29 cellular contexts compared by ENCODE assay signal in genomic region chr2:159849160-159849813, GRCh38. TPM values are rescaled to one million over a fixed set of nuclear protein-coding genes. Genes with fewer than 3 reads are reported as not detected.
"Had no signal": no experiment of that assay in that cellular context is flagged by ENCODE, and none has a peak within 500 bp of the region (broad histone marks: within the 10 kb centered on the region; RNA-seq: fewer than 3 reads in every experiment).

No MANE protein-coding gene starts in this region.

- DNase-seq: activated B cell treated with CpG ODN at 0.5 μM for 24 hours; activated CD4-positive, alpha-beta memory T cell treated with anti-CD3 and anti-CD28 coated beads for 36 hours; activated CD4-positive, alpha-beta T cell treated with anti-CD3 and anti-CD28 coated beads for 4 hours; activated CD4-positive, alpha-beta T cell treated with anti-CD3 and anti-CD28 coated beads, Interleukin-2, amount 50 U/mL, for 1 hour; activated CD4-positive, CD25-positive, alpha-beta regulatory T cell treated with anti-CD3 and anti-CD28 coated beads, Interleukin-2, amount 50 U/mL, for 72 hours; activated CD8-positive, alpha-beta memory T cell treated with anti-CD3 and anti-CD28 coated beads, Interleukin-2, amount 50 U/mL, for 4 hours; activated effector memory CD4-positive, alpha-beta T cell treated with Interleukin-2 at 50 U/mL for 16 hours; activated naive CD4-positive, alpha-beta T cell treated with anti-CD3 and anti-CD28 coated beads, Interleukin-2, amount 10 ng/mL, durations not matched to agents 7 days and 5 days; activated naive CD8-positive, alpha-beta T cell treated with anti-CD3 and anti-CD28 coated beads, Interleukin-2, amount 50 U/mL, for 24 hours; activated T-cell treated with anti-CD3 and anti-CD28 coated beads for 4 hours; activated T-cell treated with anti-CD3 and anti-CD28 coated beads, Interleukin-2, amount 50 U/mL, for 48 hours; amniotic stem cell; aorta; brain microvascular endothelial cell; NCI-H1048; NCI-H1105 treated with DMSO at 0.1 percent for 48 hours; NCI-H1436; NCI-H1694; NCI-H1930; NCI-H2081 treated with DMSO at 0.1 percent for 48 hours; NCI-H226; NCI-H446 treated with DMSO at 0.1 percent for 48 hours; NCI-H524; NCI-H69; SHP77; SJCRH30 had no signal

- ATAC-seq: activated naive CD8-positive, alpha-beta T cell treated with anti-CD3 and anti-CD28 coated beads, Interleukin-2, amount 50 U/mL, for 24 hours; Panc1 had no signal

- H3K36me3 ChIP-seq: brain microvascular endothelial cell, SJCRH30 had no signal

- H3K4me1 ChIP-seq: SJCRH30 had no signal

- H3K27me3 ChIP-seq: brain microvascular endothelial cell, SJCRH30 had no signal

- H3K27ac ChIP-seq: brain microvascular endothelial cell, SJCRH30, SK-N-MC had no signal

- H3K4me3 ChIP-seq: SJCRH30, SK-N-MC had no signal

- H3K9me3 ChIP-seq: SJCRH30 had no signal

RNA-seq across cellular contexts. Expression of gene LY75, which starts 55.3 kb away (rescaled TPM):
- total RNA-seq: RPMI7951, SJCRH30 had no signal
